Comparison of ENCODE assay signal across 23 cellular contexts in the genomic region with DNA sequence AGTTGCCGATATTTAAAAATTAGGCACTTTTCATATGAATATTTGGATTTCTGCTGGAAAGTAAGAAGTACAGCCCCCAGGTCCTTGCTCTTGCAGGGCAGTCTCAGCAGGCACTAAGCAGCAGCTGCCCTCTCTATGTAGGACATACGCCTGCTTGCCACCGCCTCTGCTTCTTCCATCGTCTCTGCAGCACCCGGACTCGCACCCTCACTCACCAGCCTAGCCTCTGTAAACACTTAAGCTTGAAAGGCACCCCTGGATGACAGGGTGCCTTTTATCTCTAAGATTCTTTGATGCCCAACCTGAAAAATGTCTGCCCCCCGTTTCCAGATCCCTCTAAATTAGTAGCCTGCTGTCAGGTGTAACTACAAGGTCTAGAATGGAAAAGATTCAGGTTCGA. TPM values are rescaled to one million over a fixed set of nuclear protein-coding genes. Genes with fewer than 3 reads are reported as not detected.
A peak's percentile ranks its signal among the peaks of the same experiment; 100 is the strongest.
DNase-seq lines count a peak whose midpoint lies in the region; ATAC-seq, FAIRE-seq and TF ChIP-seq lines count a peak whose summit lies in the region.
"Had no signal": no experiment of that assay in that cellular context is flagged by ENCODE, and none has a peak within 500 bp of the region (broad histone marks: within the 10 kb centered on the region; RNA-seq: fewer than 3 reads in every experiment).

No MANE protein-coding gene starts in this region.

- no peak for ATAC-seq in activated CD8-positive, alpha-beta T cell treated with anti-CD3 and anti-CD28 coated beads, Interleukin-2, amount 10 ng/mL, durations not matched to agents 7 days and 5 days
- ATAC-seq in activated CD8-positive, alpha-beta T cell treated with anti-CD3 and anti-CD28 coated beads for 36 hours: no peak
- ATAC-seq in activated naive CD8-positive, alpha-beta T cell treated with anti-CD3 and anti-CD28 coated beads, Interleukin-2, amount 10 ng/mL, durations not matched to agents 7 days and 5 days (ENCODE audit: low read depth): no peak
- no peak for ATAC-seq in activated naive CD8-positive, alpha-beta T cell treated with anti-CD3 and anti-CD28 coated beads, Interleukin-2, amount 50 U/mL, for 24 hours
- ATAC-seq in stimulated activated naive B cell treated with anti-CD40 and anti-IgM and Interleukin-4, amounts not matched to agents 10 μg/mL and 1 μg/mL and 100 μg/mL, for 72 hours (replicated peaks): no peak
- ATAC-seq: GM12878, GM23338, HCT116, K562 had no signal

- no peaks in the 10 kb centered on the region for H3K27me3 ChIP-seq in small intestine (ENCODE audit: control insufficient read depth in 2 of 2, insufficient read depth in 2 of 2, low read length in 2 of 2)

- TF ChIP-seq CTCF in activated CD8-positive, alpha-beta T cell treated with anti-CD3 and anti-CD28 coated beads for 36 hours (IDR thresholded peaks at IDR 0.05): no peak
- TF ChIP-seq CTCF in glutamatergic neuron (IDR thresholded peaks at IDR 0.05; ENCODE audit: partially characterized antibody, unreplicated experiment): no peak

- no peak overlapping the region for H3K4me3 ChIP-seq in small intestine (ENCODE audit: low read depth in 1 of 2, low read length in 2 of 2)
- H3K4me3 ChIP-seq: GM12878, GM23338, K562 had no signal

- POLR2A ChIA-PET in activated CD8-positive, alpha-beta T cell treated with anti-CD3 and anti-CD28 coated beads, Interleukin-2, amount 10 ng/mL, durations not matched to agents 7 days and 5 days (lab: Charles Lee): no interaction called here
- POLR2A ChIA-PET in activated CD8-positive, alpha-beta T cell treated with anti-CD3 and anti-CD28 coated beads for 36 hours (lab: Charles Lee): interaction anchor here (0.5 to 1.6 kb wide), 5 partner anchors 9 to 24 kb away, joined by 3 read pairs; no protein-coding TSS in a partner anchor
- POLR2A ChIA-PET in activated naive CD8-positive, alpha-beta T cell treated with anti-CD3 and anti-CD28 coated beads, Interleukin-2, amount 10 ng/mL, durations not matched to agents 7 days and 5 days (lab: Charles Lee): no interaction called here

- no peak for DNase-seq in activated CD8-positive, alpha-beta T cell treated with anti-CD3 and anti-CD28 coated beads, Interleukin-2, amount 10 ng/mL, durations not matched to agents 7 days and 5 days
- DNase-seq in activated CD8-positive, alpha-beta T cell treated with anti-CD3 and anti-CD28 coated beads for 36 hours: no peak
- peak; percentile 5 for DNase-seq in activated naive CD8-positive, alpha-beta T cell treated with anti-CD3 and anti-CD28 coated beads, Interleukin-2, amount 10 ng/mL, durations not matched to agents 7 days and 5 days
- no peak for DNase-seq in activated naive CD8-positive, alpha-beta T cell treated with anti-CD3 and anti-CD28 coated beads, Interleukin-2, amount 50 U/mL, for 24 hours
- DNase-seq in glutamatergic neuron (no peak), small intestine (no peak), NCI-H187 (lab: John Stamatoyannopoulos, UW) (no peak)
- DNase-seq in stimulated activated naive B cell treated with anti-CD40 and anti-IgM and Interleukin-4, amounts not matched to agents 10 μg/mL and 1 μg/mL and 100 μg/mL, for 72 hours: no peak
- DNase-seq: DMS 273 treated with DMSO at 0.1 percent for 48 hours; GDM1; MV-4-11; NCI-H1417; NCI-H1930; NCI-H2171; NCI-H446; NK-92 treated with Interleukin-12 subunit alpha and Interleukin-12 subunit beta, amount 100 ng/mL, for 24 hours had no signal

- H3K36me3 ChIP-seq in small intestine (ENCODE audit: control insufficient read depth in 2 of 2, insufficient read depth in 2 of 2, low read length in 2 of 2): peaks cover 10 to 14% of the 10 kb centered on the region in 2 donors

- H3K27ac ChIP-seq in small intestine (ENCODE audit: low read depth in 1 of 2, low read length in 1 of 2): no peak overlapping the region

- H3K27ac Mint-ChIP-seq in activated CD8-positive, alpha-beta T cell treated with anti-CD3 and anti-CD28 coated beads, Interleukin-2, amount 10 ng/mL, durations not matched to agents 7 days and 5 days: peak overlapping the region; percentile 10
- no peak overlapping the region for H3K27ac Mint-ChIP-seq in activated CD8-positive, alpha-beta T cell treated with anti-CD3 and anti-CD28 coated beads for 36 hours
- H3K27ac Mint-ChIP-seq in activated naive CD8-positive, alpha-beta T cell treated with anti-CD3 and anti-CD28 coated beads, Interleukin-2, amount 10 ng/mL, durations not matched to agents 7 days and 5 days: peak overlapping the region; percentile 57
- no peak overlapping the region for H3K27ac Mint-ChIP-seq in activated naive CD8-positive, alpha-beta T cell treated with anti-CD3 and anti-CD28 coated beads, Interleukin-2, amount 50 U/mL, for 24 hours
- no peak overlapping the region for H3K27ac Mint-ChIP-seq in glutamatergic neuron (ENCODE audit: unreplicated experiment)
- H3K27ac Mint-ChIP-seq in stimulated activated naive B cell treated with anti-CD40 and anti-IgM and Interleukin-4, amounts not matched to agents 10 μg/mL and 1 μg/mL and 100 μg/mL, for 72 hours: peak overlapping the region; percentile 15
- H3K27ac Mint-ChIP-seq: GM23338 had no signal

- H3K4me3 Mint-ChIP-seq in activated CD8-positive, alpha-beta T cell treated with anti-CD3 and anti-CD28 coated beads, Interleukin-2, amount 10 ng/mL, durations not matched to agents 7 days and 5 days: no peak overlapping the region
- H3K4me3 Mint-ChIP-seq in activated CD8-positive, alpha-beta T cell treated with anti-CD3 and anti-CD28 coated beads for 36 hours: no peak overlapping the region
- no peak overlapping the region for H3K4me3 Mint-ChIP-seq in activated naive CD8-positive, alpha-beta T cell treated with anti-CD3 and anti-CD28 coated beads, Interleukin-2, amount 10 ng/mL, durations not matched to agents 7 days and 5 days
- no peak overlapping the region for H3K4me3 Mint-ChIP-seq in activated naive CD8-positive, alpha-beta T cell treated with anti-CD3 and anti-CD28 coated beads, Interleukin-2, amount 50 U/mL, for 24 hours
- H3K4me3 Mint-ChIP-seq in glutamatergic neuron (ENCODE audit: unreplicated experiment): peak overlapping the region; percentile 34
- H3K4me3 Mint-ChIP-seq in stimulated activated naive B cell treated with anti-CD40 and anti-IgM and Interleukin-4, amounts not matched to agents 10 μg/mL and 1 μg/mL and 100 μg/mL, for 72 hours: no peak overlapping the region
- H3K4me3 Mint-ChIP-seq: GM23338 had no signal

- no peaks in the 10 kb centered on the region for H3K9me3 ChIP-seq in small intestine (ENCODE audit: control insufficient read depth, low read depth)

- FAIRE-seq in small intestine (lab: Jason Lieb, UNC): no peak
- FAIRE-seq: GM12878, K562 had no signal

- peaks cover 27% of the 10 kb centered on the region for H3K36me3 Mint-ChIP-seq in activated CD8-positive, alpha-beta T cell treated with anti-CD3 and anti-CD28 coated beads, Interleukin-2, amount 10 ng/mL, durations not matched to agents 7 days and 5 days (ENCODE audit: low read depth)
- H3K36me3 Mint-ChIP-seq in activated CD8-positive, alpha-beta T cell treated with anti-CD3 and anti-CD28 coated beads for 36 hours (ENCODE audit: low read depth): peaks cover 25% of the 10 kb centered on the region
- H3K36me3 Mint-ChIP-seq in activated naive CD8-positive, alpha-beta T cell treated with anti-CD3 and anti-CD28 coated beads, Interleukin-2, amount 10 ng/mL, durations not matched to agents 7 days and 5 days: peaks cover 10% of the 10 kb centered on the region
- H3K36me3 Mint-ChIP-seq in activated naive CD8-positive, alpha-beta T cell treated with anti-CD3 and anti-CD28 coated beads, Interleukin-2, amount 50 U/mL, for 24 hours (ENCODE audit: low read depth): peaks cover 23% of the 10 kb centered on the region
- H3K36me3 Mint-ChIP-seq in glutamatergic neuron (ENCODE audit: unreplicated experiment): no peaks in the 10 kb centered on the region
- peaks cover 31 to 32% of the 10 kb centered on the region in 2 donors for H3K36me3 Mint-ChIP-seq in stimulated activated naive B cell treated with anti-CD40 and anti-IgM and Interleukin-4, amounts not matched to agents 10 μg/mL and 1 μg/mL and 100 μg/mL, for 72 hours

- H3K4me1 Mint-ChIP-seq in activated CD8-positive, alpha-beta T cell treated with anti-CD3 and anti-CD28 coated beads, Interleukin-2, amount 10 ng/mL, durations not matched to agents 7 days and 5 days (ENCODE audit: low read depth): peaks cover 8% of the 10 kb centered on the region
- H3K4me1 Mint-ChIP-seq in activated CD8-positive, alpha-beta T cell treated with anti-CD3 and anti-CD28 coated beads for 36 hours (ENCODE audit: low read depth): no peaks in the 10 kb centered on the region
- peaks cover 8% of the 10 kb centered on the region for H3K4me1 Mint-ChIP-seq in activated naive CD8-positive, alpha-beta T cell treated with anti-CD3 and anti-CD28 coated beads, Interleukin-2, amount 10 ng/mL, durations not matched to agents 7 days and 5 days
- H3K4me1 Mint-ChIP-seq in activated naive CD8-positive, alpha-beta T cell treated with anti-CD3 and anti-CD28 coated beads, Interleukin-2, amount 50 U/mL, for 24 hours: no peaks in the 10 kb centered on the region
- H3K4me1 Mint-ChIP-seq in glutamatergic neuron (ENCODE audit: low read depth, unreplicated experiment): peaks cover 6% of the 10 kb centered on the region
- no peaks in the 10 kb centered on the region for H3K4me1 Mint-ChIP-seq in stimulated activated naive B cell treated with anti-CD40 and anti-IgM and Interleukin-4, amounts not matched to agents 10 μg/mL and 1 μg/mL and 100 μg/mL, for 72 hours

- CTCF ChIA-PET in activated CD8-positive, alpha-beta T cell treated with anti-CD3 and anti-CD28 coated beads, Interleukin-2, amount 10 ng/mL, durations not matched to agents 7 days and 5 days (lab: Charles Lee): interaction anchor here (1.2 to 1.9 kb wide), 2 partner anchors 9 to 33 kb away, joined by 3 to 9 read pairs; no protein-coding TSS in a partner anchor
- CTCF ChIA-PET in activated CD8-positive, alpha-beta T cell treated with anti-CD3 and anti-CD28 coated beads for 36 hours (lab: Charles Lee): interaction anchor here (1.3 to 1.6 kb wide), 3 partner anchors 9 to 91 kb away, joined by 3 to 12 read pairs (median 3); no protein-coding TSS in a partner anchor

- H3K27me3 Mint-ChIP-seq in activated CD8-positive, alpha-beta T cell treated with anti-CD3 and anti-CD28 coated beads, Interleukin-2, amount 10 ng/mL, durations not matched to agents 7 days and 5 days (ENCODE audit: low read depth): no peaks in the 10 kb centered on the region
- no peaks in the 10 kb centered on the region for H3K27me3 Mint-ChIP-seq in activated CD8-positive, alpha-beta T cell treated with anti-CD3 and anti-CD28 coated beads for 36 hours
- H3K27me3 Mint-ChIP-seq in activated naive CD8-positive, alpha-beta T cell treated with anti-CD3 and anti-CD28 coated beads, Interleukin-2, amount 10 ng/mL, durations not matched to agents 7 days and 5 days: no peaks in the 10 kb centered on the region
- no peaks in the 10 kb centered on the region for H3K27me3 Mint-ChIP-seq in activated naive CD8-positive, alpha-beta T cell treated with anti-CD3 and anti-CD28 coated beads, Interleukin-2, amount 50 U/mL, for 24 hours
- peaks cover 10% of the 10 kb centered on the region for H3K27me3 Mint-ChIP-seq in glutamatergic neuron (ENCODE audit: unreplicated experiment)
- H3K27me3 Mint-ChIP-seq in stimulated activated naive B cell treated with anti-CD40 and anti-IgM and Interleukin-4, amounts not matched to agents 10 μg/mL and 1 μg/mL and 100 μg/mL, for 72 hours: no peaks in the 10 kb centered on the region

- 92 to 94% (median 92%) methylated on average over 8 of the region's 8 CpGs for WGBS in small intestine, 3 donors

- no peaks in the 10 kb centered on the region for H3K4me1 ChIP-seq in small intestine (ENCODE audit: control insufficient read depth in 2 of 2, insufficient read depth in 1 of 2, low read depth in 1 of 2, low read length in 1 of 2)

- H3K9me3 Mint-ChIP-seq in activated CD8-positive, alpha-beta T cell treated with anti-CD3 and anti-CD28 coated beads, Interleukin-2, amount 10 ng/mL, durations not matched to agents 7 days and 5 days (ENCODE audit: insufficient read depth): no peaks in the 10 kb centered on the region
- H3K9me3 Mint-ChIP-seq in activated CD8-positive, alpha-beta T cell treated with anti-CD3 and anti-CD28 coated beads for 36 hours: no peaks in the 10 kb centered on the region
- no peaks in the 10 kb centered on the region for H3K9me3 Mint-ChIP-seq in activated naive CD8-positive, alpha-beta T cell treated with anti-CD3 and anti-CD28 coated beads, Interleukin-2, amount 10 ng/mL, durations not matched to agents 7 days and 5 days
- H3K9me3 Mint-ChIP-seq in activated naive CD8-positive, alpha-beta T cell treated with anti-CD3 and anti-CD28 coated beads, Interleukin-2, amount 50 U/mL, for 24 hours: no peaks in the 10 kb centered on the region
- H3K9me3 Mint-ChIP-seq in glutamatergic neuron (ENCODE audit: unreplicated experiment): peaks cover 13% of the 10 kb centered on the region
- H3K9me3 Mint-ChIP-seq in stimulated activated naive B cell treated with anti-CD40 and anti-IgM and Interleukin-4, amounts not matched to agents 10 μg/mL and 1 μg/mL and 100 μg/mL, for 72 hours: no peaks in the 10 kb centered on the region
- H3K9me3 Mint-ChIP-seq: GM23338 had no signal

- intact Hi-C loops in activated CD8-positive, alpha-beta T cell treated with anti-CD3 and anti-CD28 coated beads for 36 hours (cut with micrococcal nuclease): no loop called here

RNA-seq across cellular contexts. Expression of a gene that starts 19.0 kb away (rescaled TPM):
- 1 to 10 TPM; 1.4 to 1.7 TPM for total RNA-seq in activated CD8-positive, alpha-beta T cell treated with anti-CD3 and anti-CD28 coated beads, Interleukin-2, amount 10 ng/mL, durations not matched to agents 7 days and 5 days
- under 1 TPM; 0.25 to 0.29 TPM for total RNA-seq in activated CD8-positive, alpha-beta T cell treated with anti-CD3 and anti-CD28 coated beads for 36 hours
- under 1 TPM; 0.47 to 0.60 TPM for total RNA-seq in activated naive CD8-positive, alpha-beta T cell treated with anti-CD3 and anti-CD28 coated beads, Interleukin-2, amount 10 ng/mL, durations not matched to agents 7 days and 5 days
- total RNA-seq in glutamatergic neuron (ENCODE audit: unreplicated experiment): 5.5 TPM
- polyA plus RNA-seq in small intestine: 1 to 10 TPM in 1 of 3 donors, under 1 TPM in 2; 0.22 to 1.4 (median 0.54) TPM

RNA-seq across cellular contexts. Expression of a gene that starts 35.9 kb away (rescaled TPM):
- 100 to 1,000 TPM; 172 to 184 TPM for total RNA-seq in activated CD8-positive, alpha-beta T cell treated with anti-CD3 and anti-CD28 coated beads, Interleukin-2, amount 10 ng/mL, durations not matched to agents 7 days and 5 days
- total RNA-seq in activated CD8-positive, alpha-beta T cell treated with anti-CD3 and anti-CD28 coated beads for 36 hours: 100 to 1,000 TPM; 272 to 275 TPM
- total RNA-seq in activated naive CD8-positive, alpha-beta T cell treated with anti-CD3 and anti-CD28 coated beads, Interleukin-2, amount 10 ng/mL, durations not matched to agents 7 days and 5 days: 100 to 1,000 TPM; 232 to 237 TPM
- 257 TPM for total RNA-seq in glutamatergic neuron (ENCODE audit: unreplicated experiment)
- polyA plus RNA-seq in small intestine: 10 to 100 TPM; 35.1 to 64.6 (median 51.2) TPM

RNA-seq across cellular contexts. Expression of a gene that starts 36.0 kb away (rescaled TPM):
- total RNA-seq in activated CD8-positive, alpha-beta T cell treated with anti-CD3 and anti-CD28 coated beads, Interleukin-2, amount 10 ng/mL, durations not matched to agents 7 days and 5 days: 10 to 100 TPM; 34.7 to 41.3 TPM
- total RNA-seq in activated CD8-positive, alpha-beta T cell treated with anti-CD3 and anti-CD28 coated beads for 36 hours: 10 to 100 TPM; 21.9 to 23.3 TPM
- 10 to 100 TPM; 36.1 to 39.8 TPM for total RNA-seq in activated naive CD8-positive, alpha-beta T cell treated with anti-CD3 and anti-CD28 coated beads, Interleukin-2, amount 10 ng/mL, durations not matched to agents 7 days and 5 days
- 45.7 TPM for total RNA-seq in glutamatergic neuron (ENCODE audit: unreplicated experiment)
- 10 to 100 TPM; 29.2 to 44.5 (median 29.8) TPM for polyA plus RNA-seq in small intestine

RNA-seq across cellular contexts. Expression of a gene that starts 48.0 kb away (rescaled TPM):
- total RNA-seq in activated CD8-positive, alpha-beta T cell treated with anti-CD3 and anti-CD28 coated beads, Interleukin-2, amount 10 ng/mL, durations not matched to agents 7 days and 5 days: not detected
- total RNA-seq in activated CD8-positive, alpha-beta T cell treated with anti-CD3 and anti-CD28 coated beads for 36 hours: not detected
- under 1 TPM in 1 of 2 experiments, not detected in 1; 0.25 TPM for total RNA-seq in activated naive CD8-positive, alpha-beta T cell treated with anti-CD3 and anti-CD28 coated beads, Interleukin-2, amount 10 ng/mL, durations not matched to agents 7 days and 5 days
- not detected for total RNA-seq in glutamatergic neuron (ENCODE audit: unreplicated experiment)
- not detected for polyA plus RNA-seq in small intestine
- total RNA-seq: A172, GM12878, GM23338, K562, OCI-LY7 had no signal
- polyA plus RNA-seq: BJ, GM23338, K562 had no signal

Comparison
In these comparisons a context has a peak if more than half of its experiments do, and no peak if none do; other contexts are left out.
1. H3K27ac Mint-ChIP-seq: peak in activated CD8-positive, alpha-beta T cell treated with anti-CD3 and anti-CD28 coated beads, Interleukin-2, amount 10 ng/mL, durations not matched to agents 7 days and 5 days (single experiment), activated naive CD8-positive, alpha-beta T cell treated with anti-CD3 and anti-CD28 coated beads, Interleukin-2, amount 10 ng/mL, durations not matched to agents 7 days and 5 days (single experiment) and stimulated activated naive B cell treated with anti-CD40 and anti-IgM and Interleukin-4, amounts not matched to agents 10 μg/mL and 1 μg/mL and 100 μg/mL, for 72 hours (single experiment); none in activated CD8-positive, alpha-beta T cell treated with anti-CD3 and anti-CD28 coated beads for 36 hours (single experiment), activated naive CD8-positive, alpha-beta T cell treated with anti-CD3 and anti-CD28 coated beads, Interleukin-2, amount 50 U/mL, for 24 hours (single experiment) and glutamatergic neuron (single experiment).